Comparison of ENCODE assay signal across 22 cellular contexts in the genomic region with DNA sequence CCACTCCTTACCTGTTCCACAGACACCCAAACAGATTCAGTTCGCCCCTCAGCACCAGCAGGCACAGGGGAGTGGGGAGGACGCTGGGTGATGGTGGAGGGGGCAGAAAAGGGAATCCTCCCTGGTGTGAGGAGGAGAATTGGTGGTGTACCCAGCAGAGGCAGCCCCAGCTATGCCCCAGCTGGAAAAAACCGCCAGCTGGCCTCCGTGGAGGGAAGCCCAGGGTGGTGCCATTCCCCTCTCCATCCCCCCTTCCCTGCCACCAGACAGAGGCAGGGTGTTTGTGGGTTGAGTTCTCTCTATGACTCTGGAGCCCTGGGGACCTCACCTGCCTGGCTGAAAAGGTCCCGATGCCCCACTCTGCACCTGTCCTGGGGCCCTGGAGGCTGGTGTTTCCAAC. TPM values are rescaled to one million over a fixed set of nuclear protein-coding genes. Genes with fewer than 3 reads are reported as not detected.
DNase-seq lines count a peak whose midpoint lies in the region; ATAC-seq and TF ChIP-seq lines count a peak whose summit lies in the region.
"Had no signal": no experiment of that assay in that cellular context is flagged by ENCODE, and none has a peak within 500 bp of the region (broad histone marks: within the 10 kb centered on the region; RNA-seq: fewer than 3 reads in every experiment).

No MANE protein-coding gene starts in this region.

- intact Hi-C loops in CD8-positive, alpha-beta T cell (cut with DNase I, micrococcal nuclease) = no loop called here

- peaks cover 0 to 6% of the 10 kb centered on the region in 2 experiments; a peak in 1 of 5 replicates for H3K9me3 Mint-ChIP-seq in H9
- H3K9me3 Mint-ChIP-seq in CD8-positive, alpha-beta T cell = no peaks in the 10 kb centered on the region
- H3K9me3 Mint-ChIP-seq: activated naive CD4-positive, alpha-beta T cell treated with anti-CD3 and anti-CD28 coated beads for 36 hours; activated T-cell treated with anti-CD3 and anti-CD28 coated beads, Interleukin-2, amount 50 U/mL, for 72 hours; CD4-positive, alpha-beta T cell; natural killer cell had no signal

- H3K4me2 ChIP-seq in H9 (ENCODE audit: insufficient read depth, insufficient read length, low read length) = no peak overlapping the region
- no peak overlapping the region for H3K4me2 ChIP-seq in neural cell (ENCODE audit: low read length)
- H3K4me2 ChIP-seq in mesendoderm (ENCODE audit: low read length) = no peak overlapping the region

- no peak overlapping the region for H3K56ac ChIP-seq in H9 (ENCODE audit: insufficient read length, low read depth, low read length)
- no peak overlapping the region for H3K56ac ChIP-seq in mesendoderm (ENCODE audit: low read length)

- no peak overlapping the region for H2AK5ac ChIP-seq in H9 (ENCODE audit: insufficient read length, low read length)
- H2AK5ac ChIP-seq in mesendoderm (ENCODE audit: low read length) = no peak overlapping the region

- no peak overlapping the region for H2BK12ac ChIP-seq in H9 (ENCODE audit: insufficient read length, low read depth, low read length)

- ATAC-seq in CD8-positive, alpha-beta T cell = no peak
- ATAC-seq: natural killer cell had no signal

- H3K23ac ChIP-seq in H9 (ENCODE audit: insufficient read length, low read depth, low read length) (no peak overlapping the region), mesendoderm (ENCODE audit: low read length) (no peak overlapping the region)

- H3K9ac ChIP-seq in H9 (ENCODE audit: extremely low read depth, insufficient read length, low read length) (no peak overlapping the region), NT2/D1 (ENCODE audit: insufficient read length, low read depth) (peak overlapping the region; percentile 44), neural cell (ENCODE audit: low read length) (peak overlapping the region; percentile 16), mesendoderm (ENCODE audit: low read length) (no peak overlapping the region)
- H3K9ac ChIP-seq: parathyroid adenoma had no signal

- DNase-seq in COLO668 (lab: John Stamatoyannopoulos, UW; ENCODE audit: unreplicated experiment) (peak; percentile 48), H9 (no peak), NT2/D1 (ENCODE audit: low read depth, low spot score) (no peak), mesendoderm (no peak), hippocampal formation (lab: John Stamatoyannopoulos, UW) (no peak)
- DNase-seq in CD8-positive, alpha-beta T cell = no peak
- DNase-seq: activated CD4-positive, alpha-beta T cell treated with anti-CD3 and anti-CD28 coated beads for 36 hours; activated naive CD4-positive, alpha-beta T cell treated with anti-CD3 and anti-CD28 coated beads for 36 hours; activated T-cell treated with anti-CD3 and anti-CD28 coated beads, Interleukin-2, amount 50 U/mL, for 72 hours; amniotic stem cell; CD4-positive, alpha-beta T cell; cortex of kidney; DMS53; natural killer cell had no signal

- POLR2A ChIA-PET in CD8-positive, alpha-beta T cell (lab: Charles Lee) = no interaction called here

- no peaks in the 10 kb centered on the region for H3K36me3 Mint-ChIP-seq in H9 (ENCODE audit: insufficient read depth in 1 of 3, low read depth in 3 of 3)
- no peaks in the 10 kb centered on the region for H3K36me3 Mint-ChIP-seq in CD8-positive, alpha-beta T cell
- H3K36me3 Mint-ChIP-seq: natural killer cell had no signal

- peak overlapping the region in 1 of 2 experiments; percentile 17; a peak in 2 of 5 replicates for H3K4me3 Mint-ChIP-seq in H9
- no peak overlapping the region for H3K4me3 Mint-ChIP-seq in CD8-positive, alpha-beta T cell
- H3K4me3 Mint-ChIP-seq: activated CD4-positive, alpha-beta T cell treated with anti-CD3 and anti-CD28 coated beads for 36 hours; activated naive CD4-positive, alpha-beta T cell treated with anti-CD3 and anti-CD28 coated beads for 36 hours; activated T-cell treated with anti-CD3 and anti-CD28 coated beads, Interleukin-2, amount 50 U/mL, for 72 hours; CD4-positive, alpha-beta T cell; natural killer cell had no signal

- TF ChIP-seq CTCF in H9 (conservative IDR thresholded peaks at IDR 0.05) (no peak), neural cell (IDR thresholded peaks at IDR 0.05; ENCODE audit: poor library complexity, severe bottlenecking) (no peak)
- no peak for TF ChIP-seq CTCF in CD8-positive, alpha-beta T cell (IDR thresholded peaks at IDR 0.05)

- H2BK15ac ChIP-seq in H9 (ENCODE audit: low read depth, low read length) = no peak overlapping the region
- no peak overlapping the region for H2BK15ac ChIP-seq in mesendoderm (replicated peaks; ENCODE audit: low read depth)

- H3K4me1 ChIP-seq in H9 (ENCODE audit: insufficient read depth, low read length) (peaks cover 26% of the 10 kb centered on the region; the same call in 1 of the 2 replicates), NT2/D1 (ENCODE audit: insufficient read depth, insufficient read length) (peaks cover 55% of the 10 kb centered on the region), mesendoderm (ENCODE audit: control insufficient read depth, low read depth, low read length) (peaks cover 12% of the 10 kb centered on the region)
- H3K4me1 ChIP-seq in CD8-positive, alpha-beta T cell (ENCODE audit: insufficient read depth, low read length) = no peaks in the 10 kb centered on the region
- H3K4me1 ChIP-seq: parathyroid adenoma had no signal

- H3K14ac ChIP-seq in H9 (ENCODE audit: insufficient read depth, low read length) = peak overlapping the region; percentile 52

- H2BK5ac ChIP-seq in H9 (ENCODE audit: insufficient read length, low read length) (no peak overlapping the region), mesendoderm (ENCODE audit: low read length) (no peak overlapping the region)

- H3K9me2 ChIP-seq in neural cell (ENCODE audit: insufficient read depth, low read length) = no peaks in the 10 kb centered on the region

- CTCF ChIA-PET in CD8-positive, alpha-beta T cell (lab: Charles Lee) = interaction anchor here (1.2 kb wide), 1 partner anchor 181 kb away, joined by 3 read pairs; no protein-coding TSS in a partner anchor

- no peaks in the 10 kb centered on the region for H3F3A ChIP-seq in neural cell (ENCODE audit: insufficient read depth, low read length, poor library complexity, severe bottlenecking)

- H2BK120ac ChIP-seq in H9 (ENCODE audit: low read depth, low read length, poor library complexity, severe bottlenecking) (no peak overlapping the region), mesendoderm (ENCODE audit: low read depth, low read length) (no peak overlapping the region)

- peaks cover 15% of the 10 kb centered on the region; the same call in 1 of the 2 replicates for H3K27me3 ChIP-seq in H9 (ENCODE audit: insufficient read depth, low read length)
- H3K27me3 ChIP-seq in NT2/D1 (ENCODE audit: insufficient read depth, insufficient read length) = peaks cover 57% of the 10 kb centered on the region
- H3K27me3 ChIP-seq in neural cell (ENCODE audit: insufficient read depth, low read depth, low read length) = no peaks in the 10 kb centered on the region
- H3K27me3 ChIP-seq in CD8-positive, alpha-beta T cell (ENCODE audit: insufficient read depth, low read length) = no peaks in the 10 kb centered on the region
- peaks cover 4% of the 10 kb centered on the region for H3K27me3 ChIP-seq in mesendoderm (ENCODE audit: insufficient read depth, low read length, poor library complexity)
- H3K27me3 ChIP-seq: vagina had no signal

- no peak for TF ChIP-seq RAD21 in neural cell (conservative IDR thresholded peaks at IDR 0.05)

- H4K91ac ChIP-seq in H9 (ENCODE audit: insufficient read length, low read depth, low read length) = no peak overlapping the region

- H3K4ac ChIP-seq in H9 (ENCODE audit: low read depth, low read length) = no peak overlapping the region
- H3K4ac ChIP-seq in mesendoderm (ENCODE audit: low read depth, low read length) = no peak overlapping the region

- H4K8ac ChIP-seq in H9 (replicated peaks; ENCODE audit: insufficient read length, low read depth, low read length) = no peak overlapping the region
- H4K8ac ChIP-seq in mesendoderm (ENCODE audit: low read depth, low read length) = no peak overlapping the region

- TF ChIP-seq EP300 in neural cell (conservative IDR thresholded peaks at IDR 0.05; ENCODE audit: poor library complexity, severe bottlenecking) = no peak

- H3K27me3 Mint-ChIP-seq in H9 (ENCODE audit: low read depth) = peaks cover 61% of the 10 kb centered on the region
- H3K27me3 Mint-ChIP-seq in CD8-positive, alpha-beta T cell (ENCODE audit: low read depth) = no peaks in the 10 kb centered on the region
- H3K27me3 Mint-ChIP-seq: activated CD4-positive, alpha-beta T cell treated with anti-CD3 and anti-CD28 coated beads for 36 hours; CD4-positive, alpha-beta T cell had no signal

- H3K27ac Mint-ChIP-seq in H9 = 0 out of 7 replicates have a peak overlapping the region, but pooled peaks of 1 of the 3 experiments have one; percentile 49
- H3K27ac Mint-ChIP-seq in CD8-positive, alpha-beta T cell = no peak overlapping the region
- H3K27ac Mint-ChIP-seq: activated CD4-positive, alpha-beta T cell treated with anti-CD3 and anti-CD28 coated beads for 36 hours; activated naive CD4-positive, alpha-beta T cell treated with anti-CD3 and anti-CD28 coated beads for 36 hours; activated T-cell treated with anti-CD3 and anti-CD28 coated beads, Interleukin-2, amount 50 U/mL, for 72 hours; CD4-positive, alpha-beta T cell; natural killer cell had no signal

- no peak overlapping the region for H3K27ac ChIP-seq in H9 (ENCODE audit: insufficient read length, low read depth, low read length)
- H3K27ac ChIP-seq in neural cell (ENCODE audit: low read length) = peak overlapping the region; percentile 0
- H3K27ac ChIP-seq in CD8-positive, alpha-beta T cell (ENCODE audit: low read depth, low read length) = no peak overlapping the region
- H3K27ac ChIP-seq in mesendoderm (ENCODE audit: low read depth, low read length) = no peak overlapping the region
- H3K27ac ChIP-seq: parathyroid adenoma, vagina had no signal

- H3K9me3 ChIP-seq in H9 (ENCODE audit: control insufficient read depth, low read depth, low read length) (no peaks in the 10 kb centered on the region), NT2/D1 (ENCODE audit: insufficient read depth, low read length) (no peaks in the 10 kb centered on the region), neural cell (ENCODE audit: low read length) (no peaks in the 10 kb centered on the region)
- H3K9me3 ChIP-seq in CD8-positive, alpha-beta T cell (ENCODE audit: low read length) = no peaks in the 10 kb centered on the region
- H3K9me3 ChIP-seq: vagina had no signal

- no peak overlapping the region for H4K5ac ChIP-seq in H9 (ENCODE audit: insufficient read length, low read depth, low read length)
- H4K5ac ChIP-seq in mesendoderm (ENCODE audit: low read length) = no peak overlapping the region

- H2AFZ ChIP-seq in H9 (ENCODE audit: low read length) (no peak overlapping the region), neural cell (ENCODE audit: low read depth, low read length) (no peak overlapping the region)
- H2AFZ ChIP-seq: parathyroid adenoma had no signal

- H3K79me1 ChIP-seq in H9 (ENCODE audit: insufficient read depth, low read depth, low read length, poor library complexity, severe bottlenecking) (no peaks in the 10 kb centered on the region), mesendoderm (ENCODE audit: low read length) (no peaks in the 10 kb centered on the region)

- no peak overlapping the region for H2BK20ac ChIP-seq in H9 (ENCODE audit: low read depth, low read length, poor library complexity, severe bottlenecking)

- H3T11ph ChIP-seq in H9 (ENCODE audit: low read length) = no peak overlapping the region

- H3K18ac ChIP-seq in H9 (ENCODE audit: insufficient read length, low read depth, low read length) = peak overlapping the region; percentile 41
- no peak overlapping the region for H3K18ac ChIP-seq in mesendoderm (ENCODE audit: low read length)

- no peaks in the 10 kb centered on the region for H3K36me3 ChIP-seq in NT2/D1 (ENCODE audit: insufficient read depth, insufficient read length, low read length)
- no peaks in the 10 kb centered on the region for H3K36me3 ChIP-seq in neural cell (ENCODE audit: insufficient read depth, low read length)
- H3K36me3 ChIP-seq in CD8-positive, alpha-beta T cell (ENCODE audit: insufficient read depth, low read length) = no peaks in the 10 kb centered on the region
- no peaks in the 10 kb centered on the region for H3K36me3 ChIP-seq in mesendoderm (ENCODE audit: control insufficient read depth, insufficient read depth, low read length)
- H3K36me3 ChIP-seq: vagina had no signal

- H4K20me1 ChIP-seq in H9 (ENCODE audit: control insufficient read depth, insufficient read depth, insufficient read length) (no peaks in the 10 kb centered on the region), neural cell (ENCODE audit: insufficient read depth) (no peaks in the 10 kb centered on the region)

- no peak overlapping the region for H3K4me3 ChIP-seq in NT2/D1 (ENCODE audit: insufficient read length, low read depth)
- H3K4me3 ChIP-seq in neural cell (ENCODE audit: low read length) = peak overlapping the region; percentile 17
- no peak overlapping the region for H3K4me3 ChIP-seq in CD8-positive, alpha-beta T cell (ENCODE audit: low read depth, low read length)
- H3K4me3 ChIP-seq in mesendoderm (ENCODE audit: low read length) = no peak overlapping the region
- H3K4me3 ChIP-seq: vagina had no signal

- H3K23me2 ChIP-seq in H9 (ENCODE audit: insufficient read length, low read depth, low read length, poor library complexity, severe bottlenecking) = no peaks in the 10 kb centered on the region

- peaks cover 76 to 77% of the 10 kb centered on the region in 2 experiments for H3K4me1 Mint-ChIP-seq in H9
- no peaks in the 10 kb centered on the region for H3K4me1 Mint-ChIP-seq in CD8-positive, alpha-beta T cell (ENCODE audit: low read depth)
- H3K4me1 Mint-ChIP-seq: natural killer cell had no signal

- no CpG with 5 or more reads among the region's 5 CpGs for WGBS in H9 (ENCODE audit: extremely low coverage, insufficient read length, low lambda C conversion rate)
- no CpG with 5 or more reads among the region's 5 CpGs for WGBS in mesendoderm (ENCODE audit: extremely low coverage, insufficient coverage, low lambda C conversion rate)

- no peaks in the 10 kb centered on the region for H3K79me2 ChIP-seq in H9 (ENCODE audit: insufficient read depth, low read length)
- H3K79me2 ChIP-seq in neural cell (replicated peaks; ENCODE audit: insufficient read depth, low read length) = no peaks in the 10 kb centered on the region
- H3K79me2 ChIP-seq in mesendoderm (ENCODE audit: control insufficient read depth, insufficient read depth, low read length) = no peaks in the 10 kb centered on the region
- H3K79me2 ChIP-seq: parathyroid adenoma had no signal

RNA-seq across cellular contexts. Expression of gene OPTC, which starts 27.9 kb away (rescaled TPM):
- 0.68 and 1.1 TPM in 2 replicates for total RNA-seq in H9 (2021)
- not detected in 2 replicates for polyA plus RNA-seq in neural cell
- polyA minus RNA-seq in neural cell = not detected in 2 replicates
- total RNA-seq in CD8-positive, alpha-beta T cell = not detected
- 0.42 TPM for polyA plus RNA-seq in mesendoderm (2013, experiment 1 of 2)
- 0.55 TPM for polyA plus RNA-seq in mesendoderm (2013, experiment 2 of 2)
- total RNA-seq: activated CD4-positive, alpha-beta T cell treated with anti-CD3 and anti-CD28 coated beads for 36 hours; activated CD8-positive, alpha-beta memory T cell treated with anti-CD3 and anti-CD28 coated beads for 36 hours; activated naive CD4-positive, alpha-beta T cell treated with anti-CD3 and anti-CD28 coated beads for 36 hours; activated T-cell treated with anti-CD3 and anti-CD28 coated beads, Interleukin-2, amount 50 U/mL, for 72 hours; CD4-positive, alpha-beta T cell; fibroblast of lung; M059J; natural killer cell; subcutaneous adipose tissue; T-helper 1 cell treated with Interleukin-12 subunit alpha and Interleukin-12 subunit beta and Interleukin-4 antibody, amounts not matched to agents 30 ng/mL and 1 ng/mL, for 36 hours; vagina had no signal
- polyA plus RNA-seq: fibroblast of lung had no signal

RNA-seq across cellular contexts. Expression of gene PRELP, which starts 46.2 kb away (rescaled TPM):
- total RNA-seq in H9 (2021) = 0.07 and 0.09 TPM in 2 replicates
- not detected in 2 replicates for polyA plus RNA-seq in neural cell
- polyA minus RNA-seq in neural cell = not detected in 2 replicates
- not detected for total RNA-seq in CD8-positive, alpha-beta T cell
- 0.04 TPM for polyA plus RNA-seq in mesendoderm (2013, experiment 1 of 2)
- polyA plus RNA-seq in mesendoderm (2013, experiment 2 of 2) = 0.04 TPM
- total RNA-seq: activated CD4-positive, alpha-beta T cell treated with anti-CD3 and anti-CD28 coated beads for 36 hours; activated CD8-positive, alpha-beta memory T cell treated with anti-CD3 and anti-CD28 coated beads for 36 hours; activated naive CD4-positive, alpha-beta T cell treated with anti-CD3 and anti-CD28 coated beads for 36 hours; activated T-cell treated with anti-CD3 and anti-CD28 coated beads, Interleukin-2, amount 50 U/mL, for 72 hours; CD4-positive, alpha-beta T cell; M059J; natural killer cell; T-helper 1 cell treated with Interleukin-12 subunit alpha and Interleukin-12 subunit beta and Interleukin-4 antibody, amounts not matched to agents 30 ng/mL and 1 ng/mL, for 36 hours had no signal

Comparison
In these comparisons a context has a peak if more than half of its experiments do, and no peak if none do; other contexts are left out.
1. H3K9ac ChIP-seq: peak in NT2/D1 (single experiment) and neural cell (single experiment); none in H9 (single experiment) and mesendoderm (single experiment).